In the genomic region with DNA sequence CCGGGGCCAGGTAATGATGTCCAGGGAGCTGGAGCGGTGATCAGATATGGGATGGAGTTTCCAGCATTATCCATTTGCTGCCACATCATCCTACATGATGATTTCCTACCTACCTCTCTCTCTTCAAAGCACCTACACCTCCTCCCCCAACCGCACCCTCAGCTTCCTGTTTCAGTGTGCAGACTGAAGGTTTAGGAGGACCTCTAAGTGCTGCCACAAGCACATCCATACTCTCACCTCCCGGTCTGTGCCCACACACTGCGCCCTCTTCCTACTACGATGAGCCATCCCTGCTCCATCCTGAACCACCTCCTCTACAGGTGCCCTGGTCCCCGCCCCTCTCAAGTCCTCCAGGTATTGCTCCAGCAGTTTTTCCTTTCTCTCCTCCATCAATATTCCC, we compare ENCODE assay signal across 12 cellular contexts.
DNase-seq lines count a peak whose midpoint lies in the region; ATAC-seq and TF ChIP-seq lines count a peak whose summit lies in the region.
"Had no signal": no experiment of that assay in that cellular context is flagged by ENCODE, and none has a peak within 500 bp of the region (broad histone marks: within the 10 kb centered on the region; RNA-seq: fewer than 3 reads in every experiment).

No MANE protein-coding gene starts in this region.

- TF ChIP-seq CTCF in HEK293 (tag by site-specific recombination; IDR thresholded peaks at IDR 0.05) (no peak), mucosa of descending colon (IDR thresholded peaks at IDR 0.05) (no peak)

- ATAC-seq in GM18870 (IDR thresholded peaks at IDR 0.05; ENCODE audit: unreplicated experiment) (peak; percentile 45), mucosa of descending colon (peak; percentile 19)
- ATAC-seq: left colon had no signal

- CTCF ChIA-PET in HEK293 (lab: Yijun Ruan, JAX) = interaction anchor here (0.6 to 2.7 kb wide), 2 partner anchors 8 to 310 kb away, joined by 5 to 7 read pairs; no protein-coding TSS in a partner anchor

- no peaks in the 10 kb centered on the region for H3K9me3 ChIP-seq in HEK293 (ENCODE audit: control insufficient read depth, insufficient read depth, low read depth, low read length)
- no peaks in the 10 kb centered on the region for H3K9me3 ChIP-seq in mucosa of descending colon
- H3K9me3 ChIP-seq: ovary, thoracic aorta had no signal

- H3K4me1 ChIP-seq in HEK293 (ENCODE audit: control insufficient read depth, insufficient read depth, low read length) (no peaks in the 10 kb centered on the region), mucosa of descending colon (ENCODE audit: low read depth) (peaks cover 13% of the 10 kb centered on the region)

- H3K36me3 ChIP-seq in HEK293 (ENCODE audit: control insufficient read depth in 2 of 2, insufficient read depth in 1 of 2, low read length in 2 of 2) (no peaks in the 10 kb centered on the region), mucosa of descending colon (ENCODE audit: low read depth) (no peaks in the 10 kb centered on the region)
- H3K36me3 ChIP-seq: ovary, thoracic aorta had no signal

- H3K4me3 ChIP-seq in HEK293 (ENCODE audit: low read depth, low read length) (no peak overlapping the region), mucosa of descending colon (no peak overlapping the region)
- H3K4me3 ChIP-seq: dorsolateral prefrontal cortex, ovary, thoracic aorta had no signal

- H3K27ac ChIP-seq in HEK293 (ENCODE audit: extremely low read depth, low read depth, low read length) = no peak overlapping the region
- H3K27ac ChIP-seq: dorsolateral prefrontal cortex, ovary, thoracic aorta had no signal

- POLR2A ChIA-PET in HEK293 (lab: Yijun Ruan, JAX) = no interaction called here

- peak; percentile 30 for DNase-seq in activated CD4-positive, CD25-positive, alpha-beta regulatory T cell treated with anti-CD3 and anti-CD28 coated beads, Interleukin-2, amount 50 U/mL, for 72 hours
- no peak for DNase-seq in mucosa of descending colon
- no peak for DNase-seq in NCI-H1105 (lab: John Stamatoyannopoulos, UW)
- DNase-seq in cortex of kidney (lab: John Stamatoyannopoulos, UW) = no peak
- DNase-seq in NCI-H1694 treated with DMSO at 0.1 percent for 48 hours (lab: John Stamatoyannopoulos, UW) = no peak
- DNase-seq: dorsolateral prefrontal cortex, left colon, NCI-H187 treated with DMSO at 0.1 percent for 48 hours, ovary had no signal

- intact Hi-C loops in mucosa of descending colon (cut with DNase I, micrococcal nuclease) = no loop called here

TF ChIP-seq in HEK293, 187 proteins besides CTCF, POLR2A, EP300 and RAD21:
- peak; percentile 33; the same call in 1 of the 2 replicates for TF ChIP-seq EGR2 (tag by site-specific recombination; IDR thresholded peaks at IDR 0.05; ENCODE audit: low read depth)
- TF ChIP-seq ZSCAN16 (tag by site-specific recombination; IDR thresholded peaks at IDR 0.05) = no peak
- TF ChIP-seq MZF1 (tag by site-specific recombination; IDR thresholded peaks at IDR 0.05; ENCODE audit: borderline replicate concordance) = no peak
